Comparison of ENCODE assay signal across 8 cellular contexts in the genomic region with DNA sequence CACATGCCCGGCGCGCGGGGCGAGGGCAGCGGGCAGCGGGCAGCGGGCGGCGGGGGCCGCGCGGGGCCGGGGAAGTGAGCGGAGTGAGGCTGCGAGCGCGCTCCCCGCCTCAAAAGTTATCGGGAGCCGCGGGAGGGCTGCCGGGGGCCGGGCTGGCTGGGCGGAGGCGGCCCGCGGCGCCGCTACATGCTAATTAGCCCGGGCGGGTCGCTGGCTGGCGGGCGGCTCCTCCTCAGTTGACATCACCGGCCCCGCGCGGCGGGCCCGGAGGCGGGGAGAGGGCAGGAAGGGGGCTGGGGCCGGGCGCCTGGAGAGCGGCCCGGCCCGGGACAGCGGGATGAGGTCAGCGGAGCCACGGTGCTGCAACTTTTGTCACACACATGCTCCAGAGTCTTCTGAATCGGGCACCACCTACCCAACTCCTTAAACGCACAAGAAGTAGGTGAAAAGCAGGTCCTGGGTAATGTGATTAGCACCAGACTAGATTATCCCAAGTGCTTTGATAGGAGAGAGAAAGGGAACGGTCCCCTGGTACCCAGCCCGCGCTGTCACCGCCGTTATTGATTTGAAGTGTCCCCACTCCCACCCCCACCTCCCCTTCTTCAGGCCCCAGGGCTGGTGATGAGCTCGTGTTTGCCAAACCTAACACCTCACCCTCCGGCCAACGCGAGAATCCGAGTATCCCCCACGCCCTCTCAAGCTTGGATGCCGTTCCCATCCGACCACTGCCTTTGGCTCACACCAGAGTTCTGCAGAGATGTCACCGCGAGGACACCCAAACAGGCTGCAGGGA. TPM values are rescaled to one million over a fixed set of nuclear protein-coding genes. Genes with fewer than 3 reads are reported as not detected.
DNase-seq lines count a peak whose midpoint lies in the region; ATAC-seq and TF ChIP-seq lines count a peak whose summit lies in the region.

A gene with protein sequence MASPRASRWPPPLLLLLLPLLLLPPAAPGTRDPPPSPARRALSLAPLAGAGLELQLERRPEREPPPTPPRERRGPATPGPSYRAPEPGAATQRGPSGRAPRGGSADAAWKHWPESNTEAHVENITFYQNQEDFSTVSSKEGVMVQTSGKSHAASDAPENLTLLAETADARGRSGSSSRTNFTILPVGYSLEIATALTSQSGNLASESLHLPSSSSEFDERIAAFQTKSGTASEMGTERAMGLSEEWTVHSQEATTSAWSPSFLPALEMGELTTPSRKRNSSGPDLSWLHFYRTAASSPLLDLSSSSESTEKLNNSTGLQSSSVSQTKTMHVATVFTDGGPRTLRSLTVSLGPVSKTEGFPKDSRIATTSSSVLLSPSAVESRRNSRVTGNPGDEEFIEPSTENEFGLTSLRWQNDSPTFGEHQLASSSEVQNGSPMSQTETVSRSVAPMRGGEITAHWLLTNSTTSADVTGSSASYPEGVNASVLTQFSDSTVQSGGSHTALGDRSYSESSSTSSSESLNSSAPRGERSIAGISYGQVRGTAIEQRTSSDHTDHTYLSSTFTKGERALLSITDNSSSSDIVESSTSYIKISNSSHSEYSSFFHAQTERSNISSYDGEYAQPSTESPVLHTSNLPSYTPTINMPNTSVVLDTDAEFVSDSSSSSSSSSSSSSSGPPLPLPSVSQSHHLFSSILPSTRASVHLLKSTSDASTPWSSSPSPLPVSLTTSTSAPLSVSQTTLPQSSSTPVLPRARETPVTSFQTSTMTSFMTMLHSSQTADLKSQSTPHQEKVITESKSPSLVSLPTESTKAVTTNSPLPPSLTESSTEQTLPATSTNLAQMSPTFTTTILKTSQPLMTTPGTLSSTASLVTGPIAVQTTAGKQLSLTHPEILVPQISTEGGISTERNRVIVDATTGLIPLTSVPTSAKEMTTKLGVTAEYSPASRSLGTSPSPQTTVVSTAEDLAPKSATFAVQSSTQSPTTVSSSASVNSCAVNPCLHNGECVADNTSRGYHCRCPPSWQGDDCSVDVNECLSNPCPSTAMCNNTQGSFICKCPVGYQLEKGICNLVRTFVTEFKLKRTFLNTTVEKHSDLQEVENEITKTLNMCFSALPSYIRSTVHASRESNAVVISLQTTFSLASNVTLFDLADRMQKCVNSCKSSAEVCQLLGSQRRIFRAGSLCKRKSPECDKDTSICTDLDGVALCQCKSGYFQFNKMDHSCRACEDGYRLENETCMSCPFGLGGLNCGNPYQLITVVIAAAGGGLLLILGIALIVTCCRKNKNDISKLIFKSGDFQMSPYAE (N-terminal part only) (minus strand): TSS at position 85 of the 793 bp plus-strand sequence. CDS start 107 bp downstream, outside the sequence.

- H3K18ac ChIP-seq in neuronal stem cell (ENCODE audit: low read length): peak within 1 kb of the TSS; percentile 74

- H2BK5ac ChIP-seq in neuronal stem cell (ENCODE audit: low read length): no peak within 1 kb of the TSS

- H3K9me3 ChIP-seq in neuronal stem cell (replicated peaks in 1 of 2; ENCODE audit: control insufficient read depth in 2 of 2, insufficient read depth in 1 of 2, low read depth in 1 of 2, low read length in 2 of 2) (no peaks in the 10 kb centered on the region), subcutaneous abdominal adipose tissue (ENCODE audit: control insufficient read depth in 5 of 5, low read length in 5 of 5) (no peaks in the 10 kb centered on the region)

- H2AK5ac ChIP-seq in neuronal stem cell (ENCODE audit: low read depth, low read length): no peak within 1 kb of the TSS

- H3K23ac ChIP-seq in neuronal stem cell (ENCODE audit: low read depth, low read length, poor library complexity): no peak within 1 kb of the TSS

- peak; percentile 24 for DNase-seq in AG09309 (ENCODE audit: low read depth)
- peak; percentile 91 for DNase-seq in RPMI7951 (ENCODE audit: low read depth)
- peak; percentile 71 for DNase-seq in activated gamma-delta T cell treated with Interleukin-2 at 50 U/mL for 16 hours
- peak in 1 of 2 donors; percentile 51 for DNase-seq in foreskin keratinocyte
- DNase-seq in neuronal stem cell (ENCODE audit: low spot score): peak; percentile 74

- H2BK15ac ChIP-seq in neuronal stem cell (ENCODE audit: low read length): peak within 1 kb of the TSS; percentile 26

- WGBS in neuronal stem cell (ENCODE audit: extremely low coverage in 2 of 2, insufficient read length in 2 of 2, insufficient replicate concordance in 1 of 2), 2 donors: no CpG with 5 or more reads among the region's 67 CpGs

- TF ChIP-seq CTCF in AG09309 (IDR thresholded peaks at IDR 0.05; ENCODE audit: control insufficient read depth, insufficient read depth, low read depth, low read length, missing control alignments) (no peak), foreskin keratinocyte (conservative IDR thresholded peaks at IDR 0.05) (no peak)

- no peak within 1 kb of the TSS for H4K91ac ChIP-seq in neuronal stem cell (ENCODE audit: low read depth, low read length, poor library complexity)

- H3K9ac ChIP-seq in neuronal stem cell (ENCODE audit: low read depth, low read length, poor library complexity): peak within 1 kb of the TSS; percentile 60
- peak within 1 kb of the TSS; percentile 32 to 75 (median 68) for H3K9ac ChIP-seq in subcutaneous abdominal adipose tissue (ENCODE audit: low read length in 5 of 5)

- H3K4me3 ChIP-seq in AG09309 (ENCODE audit: control insufficient read depth, low read depth, low read length): peak within 1 kb of the TSS; percentile 59
- H3K4me3 ChIP-seq in neuronal stem cell (ENCODE audit: low read length in 2 of 2): peak within 1 kb of the TSS; percentile 50 to 87
- peak within 1 kb of the TSS; percentile 59 to 87 (median 79) for H3K4me3 ChIP-seq in subcutaneous abdominal adipose tissue (ENCODE audit: low read depth in 1 of 5, low read length in 5 of 5)

- no peak within 1 kb of the TSS for H4K8ac ChIP-seq in neuronal stem cell (ENCODE audit: low read depth, low read length)

- ATAC-seq in GM19023 (IDR thresholded peaks at IDR 0.05; ENCODE audit: unreplicated experiment) (peak; percentile 61), HG03354 (IDR thresholded peaks at IDR 0.05; ENCODE audit: poor library complexity, severe bottlenecking, unreplicated experiment) (peak; percentile 70), foreskin keratinocyte (peak; percentile 50)

- H3K14ac ChIP-seq in neuronal stem cell (ENCODE audit: low read length): no peak within 1 kb of the TSS

- no peak within 1 kb of the TSS for H2BK120ac ChIP-seq in neuronal stem cell (ENCODE audit: low read depth, low read length)

- H3K79me1 ChIP-seq in neuronal stem cell (ENCODE audit: low read depth, low read length): no peaks in the 10 kb centered on the region

- H3K27me3 ChIP-seq in foreskin keratinocyte (no peaks in the 10 kb centered on the region), neuronal stem cell (ENCODE audit: control insufficient read depth in 3 of 3, insufficient read depth in 3 of 3, low read depth in 1 of 3, low read length in 3 of 3) (peaks cover 0 to 16% (median 6%) of the 10 kb centered on the region in 3 experiments), subcutaneous abdominal adipose tissue (ENCODE audit: control insufficient read depth in 5 of 5, insufficient read depth in 4 of 5, low read length in 5 of 5) (no peaks in the 10 kb centered on the region)

- H3K27ac ChIP-seq in foreskin keratinocyte (no peak within 1 kb of the TSS), neuronal stem cell (replicated peaks; ENCODE audit: low read length) (no peak within 1 kb of the TSS), subcutaneous abdominal adipose tissue (ENCODE audit: low read depth, low read length) (peak within 1 kb of the TSS; percentile 74)

- H2BK12ac ChIP-seq in neuronal stem cell (ENCODE audit: low read length): no peak within 1 kb of the TSS

- H3K36me3 ChIP-seq in neuronal stem cell (replicated peaks in 1 of 2; ENCODE audit: control insufficient read depth in 2 of 2, insufficient read depth in 2 of 2, low read length in 2 of 2): no peaks in the 10 kb centered on the region
- H3K36me3 ChIP-seq in subcutaneous abdominal adipose tissue (ENCODE audit: control insufficient read depth in 5 of 5, insufficient read depth in 5 of 5, low read length in 5 of 5): no peaks in the 10 kb centered on the region

- H3K4me1 ChIP-seq in foreskin keratinocyte (peaks cover 21% of the 10 kb centered on the region), neuronal stem cell (ENCODE audit: control insufficient read depth in 2 of 2, insufficient read depth in 1 of 2, low read depth in 1 of 2, low read length in 2 of 2) (peaks cover 21 to 37% of the 10 kb centered on the region in 2 donors), subcutaneous abdominal adipose tissue (ENCODE audit: control insufficient read depth in 5 of 5, insufficient read depth in 5 of 5, low read length in 5 of 5) (peaks cover 10 to 68% (median 61%) of the 10 kb centered on the region in 5 donors)

- H2AFZ ChIP-seq in neuronal stem cell (ENCODE audit: low read length): peak within 1 kb of the TSS; percentile 92

- peak within 1 kb of the TSS; percentile 81 for H3K4me2 ChIP-seq in neuronal stem cell (ENCODE audit: insufficient read depth, low read length, poor library complexity, severe bottlenecking)

- no peak within 1 kb of the TSS for H3K4ac ChIP-seq in neuronal stem cell (ENCODE audit: low read length)

RNA-seq across cellular contexts. Expression of the gene that starts here (rescaled TPM):
- total RNA-seq in RPMI7951 (2014; rRNA removed; shearing (Covaris generic)): 27.4 and 29.3 TPM in 2 replicates
- total RNA-seq in foreskin keratinocyte: 15.7 and 19.6 TPM in 2 replicates
- 2.2 and 3.3 TPM in 2 replicates for polyA plus RNA-seq in foreskin keratinocyte
- polyA plus RNA-seq in neuronal stem cell (2013, experiment 1 of 2): 10.1 TPM
- polyA plus RNA-seq in neuronal stem cell (2013, experiment 2 of 2): 9.8 TPM
